ENCODE assay signal across 14 cellular contexts in genomic region chr6:43394982-43395381, GRCh38. TPM values are rescaled to one million over a fixed set of nuclear protein-coding genes. Genes with fewer than 3 reads are reported as not detected.
DNase-seq lines count a peak whose midpoint lies in the region; ATAC-seq and TF ChIP-seq lines count a peak whose summit lies in the region.
"Had no signal": no experiment of that assay in that cellular context is flagged by ENCODE, and none has a peak within 500 bp of the region (broad histone marks: within the 10 kb centered on the region; RNA-seq: fewer than 3 reads in every experiment).

No MANE protein-coding gene starts in this region.

- H3K9ac ChIP-seq in endodermal cell (ENCODE audit: extremely low read depth, low read length, poor library complexity, severe bottlenecking), result no peak overlapping the region
- H3K9ac ChIP-seq: BLaER1 treated with 17β-estradiol and CSF1 and Interleukin-3, amounts not matched to agents 10 nM and 100 nM had no signal

- H3K4me1 ChIP-seq in CD4-positive, alpha-beta memory T cell (ENCODE audit: insufficient read depth, low read length), result peaks cover 30% of the 10 kb centered on the region
- peaks cover 11% of the 10 kb centered on the region for H3K4me1 ChIP-seq in endodermal cell (ENCODE audit: control insufficient read depth, insufficient read depth, low read length)

- TF ChIP-seq CTCF in activated B cell treated with CpG ODN at 0.5 μM for 24 hours (IDR thresholded peaks at IDR 0.05) (no peak), endodermal cell (conservative IDR thresholded peaks at IDR 0.05) (no peak), CD14-positive monocyte (IDR thresholded peaks at IDR 0.05) (no peak)

- peaks cover 25% of the 10 kb centered on the region for H3K27me3 Mint-ChIP-seq in activated naive CD8-positive, alpha-beta T cell treated with anti-CD3 and anti-CD28 coated beads, Interleukin-2, amount 50 U/mL, for 24 hours
- H3K27me3 Mint-ChIP-seq in activated naive CD8-positive, alpha-beta T cell treated with anti-CD3 and anti-CD28 coated beads for 36 hours, result peaks cover 25% of the 10 kb centered on the region
- H3K27me3 Mint-ChIP-seq in CD4-positive, alpha-beta memory T cell, result peaks cover 0 to 7% of the 10 kb centered on the region in 2 donors
- H3K27me3 Mint-ChIP-seq in activated B cell treated with CpG ODN at 0.5 μM for 24 hours, result peaks cover 18% of the 10 kb centered on the region
- H3K27me3 Mint-ChIP-seq in endodermal cell (ENCODE audit: insufficient read depth), result peaks cover 5% of the 10 kb centered on the region
- H3K27me3 Mint-ChIP-seq in CD14-positive monocyte (ENCODE audit: low read depth in 3 of 3), result peaks cover 31 to 53% (median 45%) of the 10 kb centered on the region in 3 donors
- H3K27me3 Mint-ChIP-seq: CD4-positive, alpha-beta T cell had no signal

- intact Hi-C loops in CD4-positive, alpha-beta memory T cell (cut with micrococcal nuclease), result no loop called here
- intact Hi-C loops in activated B cell treated with CpG ODN at 0.5 μM for 24 hours (cut with micrococcal nuclease), result no loop called here
- intact Hi-C loops in CD14-positive monocyte (cut with micrococcal nuclease), result loop anchor here (5.0 to 10.0 kb wide), 3 partner anchors 33 to 133 kb away; no protein-coding TSS in a partner anchor

- no peak overlapping the region for H3K27ac ChIP-seq in CD4-positive, alpha-beta memory T cell (ENCODE audit: low read depth, low read length)
- H3K27ac ChIP-seq in endodermal cell (ENCODE audit: low read depth, low read length), result peak overlapping the region; percentile 44
- H3K27ac ChIP-seq: BLaER1 treated with 17β-estradiol and CSF1 and Interleukin-3, amounts not matched to agents 10 nM and 100 nM had no signal

- no peaks in the 10 kb centered on the region for H3K36me3 Mint-ChIP-seq in activated naive CD8-positive, alpha-beta T cell treated with anti-CD3 and anti-CD28 coated beads, Interleukin-2, amount 50 U/mL, for 24 hours (ENCODE audit: low read depth)
- H3K36me3 Mint-ChIP-seq in activated naive CD8-positive, alpha-beta T cell treated with anti-CD3 and anti-CD28 coated beads for 36 hours, result no peaks in the 10 kb centered on the region
- H3K36me3 Mint-ChIP-seq in CD4-positive, alpha-beta memory T cell, result no peaks in the 10 kb centered on the region
- no peaks in the 10 kb centered on the region for H3K36me3 Mint-ChIP-seq in activated B cell treated with CpG ODN at 0.5 μM for 24 hours (ENCODE audit: low read depth)
- H3K36me3 Mint-ChIP-seq in endodermal cell (ENCODE audit: low read depth), result no peaks in the 10 kb centered on the region
- peaks cover 0 to 5% of the 10 kb centered on the region in 2 donors for H3K36me3 Mint-ChIP-seq in CD14-positive monocyte

- H3K4me1 Mint-ChIP-seq in activated naive CD8-positive, alpha-beta T cell treated with anti-CD3 and anti-CD28 coated beads, Interleukin-2, amount 50 U/mL, for 24 hours, result peaks cover 36% of the 10 kb centered on the region
- peaks cover 22% of the 10 kb centered on the region for H3K4me1 Mint-ChIP-seq in activated naive CD8-positive, alpha-beta T cell treated with anti-CD3 and anti-CD28 coated beads for 36 hours
- H3K4me1 Mint-ChIP-seq in CD4-positive, alpha-beta memory T cell, result peaks cover 24 to 48% (median 31%) of the 10 kb centered on the region in 4 donors
- peaks cover 57% of the 10 kb centered on the region for H3K4me1 Mint-ChIP-seq in activated B cell treated with CpG ODN at 0.5 μM for 24 hours
- peaks cover 20% of the 10 kb centered on the region for H3K4me1 Mint-ChIP-seq in endodermal cell
- H3K4me1 Mint-ChIP-seq in CD14-positive monocyte, result peaks cover 36% of the 10 kb centered on the region

- H3K36me3 ChIP-seq in CD4-positive, alpha-beta memory T cell (ENCODE audit: insufficient read depth, low read length), result no peaks in the 10 kb centered on the region
- H3K36me3 ChIP-seq in endodermal cell (ENCODE audit: control insufficient read depth, insufficient read depth, low read length), result no peaks in the 10 kb centered on the region
- H3K36me3 ChIP-seq: BLaER1 treated with 17β-estradiol and CSF1 and Interleukin-3, amounts not matched to agents 10 nM and 100 nM had no signal

- H3K4me3 ChIP-seq in CD4-positive, alpha-beta memory T cell (ENCODE audit: low read length in 2 of 2), result no peak overlapping the region
- no peak overlapping the region for H3K4me3 ChIP-seq in endodermal cell (ENCODE audit: low read length)
- H3K4me3 ChIP-seq: BLaER1 treated with 17β-estradiol and CSF1 and Interleukin-3, amounts not matched to agents 10 nM and 100 nM had no signal

- POLR2A ChIA-PET in CD4-positive, alpha-beta memory T cell (lab: Charles Lee; ENCODE audit: partially characterized antibody), result interaction anchor here (0.7 to 1.1 kb wide), 2 partner anchors 25 to 114 kb away, joined by 4 read pairs; partner anchors contain the start of gene ZNF318
- POLR2A ChIA-PET in activated B cell treated with CpG ODN at 0.5 μM for 24 hours (lab: Charles Lee), result interaction anchor here (0.6 to 2.7 kb wide), 6 partner anchors 8 to 41 kb away, joined by 3 to 18 read pairs (median 6); partner anchors contain the start of gene ZNF318

- ATAC-seq in activated naive CD8-positive, alpha-beta T cell treated with anti-CD3 and anti-CD28 coated beads, Interleukin-2, amount 50 U/mL, for 24 hours, result no peak
- no peak for ATAC-seq in activated B cell treated with CpG ODN at 0.5 μM for 24 hours (ENCODE audit: low read depth)

- CTCF ChIA-PET in CD4-positive, alpha-beta memory T cell (lab: Charles Lee; ENCODE audit: partially characterized antibody), result interaction anchor here (0.7 to 5.7 kb wide), 6 partner anchors 12 to 227 kb away, joined by 3 to 49 read pairs (median 4); partner anchors contain the start of gene CRIP3
- CTCF ChIA-PET in activated B cell treated with CpG ODN at 0.5 μM for 24 hours (lab: Charles Lee), result interaction anchor here (1.5 to 1.8 kb wide), 2 partner anchors 87 to 132 kb away, joined by 4 to 7 read pairs; partner anchors contain the start of gene CRIP3

- DNase-seq in activated naive CD8-positive, alpha-beta T cell treated with anti-CD3 and anti-CD28 coated beads, Interleukin-2, amount 50 U/mL, for 24 hours, result no peak
- no peak for DNase-seq in activated naive CD8-positive, alpha-beta T cell treated with anti-CD3 and anti-CD28 coated beads for 36 hours
- DNase-seq in CD4-positive, alpha-beta memory T cell, result no peak
- DNase-seq in activated B cell treated with CpG ODN at 0.5 μM for 24 hours (no peak), endodermal cell (no peak), CD14-positive monocyte (ENCODE audit: low spot score) (no peak), NCI-H1048 (lab: John Stamatoyannopoulos, UW) (no peak)
- no peak for DNase-seq in activated effector memory CD4-positive, alpha-beta T cell treated with anti-CD3 and anti-CD28 coated beads, Interleukin-2, amount 50 U/mL, for 16 hours
- DNase-seq: Calu3; CD4-positive, alpha-beta T cell; DMS79 treated with DMSO at 0.1 percent for 48 hours; EL; H9 had no signal

- no peaks in the 10 kb centered on the region for H3K27me3 ChIP-seq in CD4-positive, alpha-beta memory T cell (ENCODE audit: insufficient read depth, low read length)
- H3K27me3 ChIP-seq in endodermal cell (ENCODE audit: control insufficient read depth, insufficient read depth, low read length, poor library complexity, severe bottlenecking), result no peaks in the 10 kb centered on the region

- peak overlapping the region; percentile 32 for H3K27ac Mint-ChIP-seq in activated naive CD8-positive, alpha-beta T cell treated with anti-CD3 and anti-CD28 coated beads, Interleukin-2, amount 50 U/mL, for 24 hours
- no peak overlapping the region for H3K27ac Mint-ChIP-seq in activated naive CD8-positive, alpha-beta T cell treated with anti-CD3 and anti-CD28 coated beads for 36 hours
- H3K27ac Mint-ChIP-seq in CD4-positive, alpha-beta memory T cell, result peak overlapping the region in 4 of 7 donors; percentile 12 to 73 (median 23)
- peak overlapping the region; percentile 41 for H3K27ac Mint-ChIP-seq in activated B cell treated with CpG ODN at 0.5 μM for 24 hours
- H3K27ac Mint-ChIP-seq in endodermal cell, result no peak overlapping the region
- H3K27ac Mint-ChIP-seq in CD14-positive monocyte, result peak overlapping the region in 1 of 7 donors; percentile 42
- H3K27ac Mint-ChIP-seq: CD4-positive, alpha-beta T cell had no signal

- no peaks in the 10 kb centered on the region for H3K9me3 Mint-ChIP-seq in activated naive CD8-positive, alpha-beta T cell treated with anti-CD3 and anti-CD28 coated beads, Interleukin-2, amount 50 U/mL, for 24 hours
- no peaks in the 10 kb centered on the region for H3K9me3 Mint-ChIP-seq in activated naive CD8-positive, alpha-beta T cell treated with anti-CD3 and anti-CD28 coated beads for 36 hours
- no peaks in the 10 kb centered on the region for H3K9me3 Mint-ChIP-seq in CD4-positive, alpha-beta memory T cell
- no peaks in the 10 kb centered on the region for H3K9me3 Mint-ChIP-seq in activated B cell treated with CpG ODN at 0.5 μM for 24 hours
- no peaks in the 10 kb centered on the region for H3K9me3 Mint-ChIP-seq in endodermal cell
- H3K9me3 Mint-ChIP-seq in CD14-positive monocyte, result no peaks in the 10 kb centered on the region
- H3K9me3 Mint-ChIP-seq: CD4-positive, alpha-beta T cell; H9 had no signal

- H3K4me3 Mint-ChIP-seq in activated naive CD8-positive, alpha-beta T cell treated with anti-CD3 and anti-CD28 coated beads, Interleukin-2, amount 50 U/mL, for 24 hours, result no peak overlapping the region
- H3K4me3 Mint-ChIP-seq in activated naive CD8-positive, alpha-beta T cell treated with anti-CD3 and anti-CD28 coated beads for 36 hours, result no peak overlapping the region
- peak overlapping the region in 1 of 8 donors; percentile 11 for H3K4me3 Mint-ChIP-seq in CD4-positive, alpha-beta memory T cell
- H3K4me3 Mint-ChIP-seq in activated B cell treated with CpG ODN at 0.5 μM for 24 hours, result no peak overlapping the region
- no peak overlapping the region for H3K4me3 Mint-ChIP-seq in endodermal cell
- no peak overlapping the region for H3K4me3 Mint-ChIP-seq in CD14-positive monocyte
- H3K4me3 Mint-ChIP-seq: CD4-positive, alpha-beta T cell; H9 had no signal

- WGBS in endodermal cell (ENCODE audit: insufficient coverage in 1 of 2, insufficient read length in 1 of 2), 2 experiments, result 93 to 100% methylated on average over 2 to 4 of the region's 4 CpGs

- H3K9me3 ChIP-seq in CD4-positive, alpha-beta memory T cell (ENCODE audit: control insufficient read depth in 1 of 2, low read length in 2 of 2), result no peaks in the 10 kb centered on the region
- no peaks in the 10 kb centered on the region for H3K9me3 ChIP-seq in endodermal cell (ENCODE audit: control insufficient read depth, low read length)
- H3K9me3 ChIP-seq: BLaER1 treated with 17β-estradiol and CSF1 and Interleukin-3, amounts not matched to agents 10 nM and 100 nM had no signal

RNA-seq across cellular contexts. Expression of gene ZNF318, which starts 25.5 kb away (rescaled TPM):
- total RNA-seq in activated naive CD8-positive, alpha-beta T cell treated with anti-CD3 and anti-CD28 coated beads for 36 hours, result 10 to 100 TPM in 1 of 2 experiments, 1 to 10 TPM in 1; 10.0 to 10.1 TPM
- 10 to 100 TPM; 30.6 to 32.2 TPM for total RNA-seq in CD4-positive, alpha-beta memory T cell
- 1 to 10 TPM; 1.3 to 6.9 TPM for polyA plus RNA-seq in CD4-positive, alpha-beta memory T cell
- total RNA-seq in activated B cell treated with CpG ODN at 0.5 μM for 24 hours (135 and 159 TPM in 2 replicates), endodermal cell (10 to 100 TPM; 21.3 to 26.4 TPM)
- polyA plus RNA-seq in endodermal cell (2013, experiment 1 of 2), result 19.0 TPM
- polyA plus RNA-seq in endodermal cell (2013, experiment 2 of 2), result 18.9 TPM
- 1 to 10 TPM; 3.2 to 3.6 TPM for polyA plus RNA-seq in CD14-positive monocyte

RNA-seq across cellular contexts. Expression of gene ABCC10, which starts 32.4 kb away (rescaled TPM):
- 10 to 100 TPM; 22.9 to 24.3 TPM for total RNA-seq in activated naive CD8-positive, alpha-beta T cell treated with anti-CD3 and anti-CD28 coated beads for 36 hours
- 10 to 100 TPM; 69.9 to 80.0 TPM for total RNA-seq in CD4-positive, alpha-beta memory T cell
- 10 to 100 TPM; 11.4 to 25.0 TPM for polyA plus RNA-seq in CD4-positive, alpha-beta memory T cell
- total RNA-seq in activated B cell treated with CpG ODN at 0.5 μM for 24 hours (59.5 and 74.6 TPM in 2 replicates), endodermal cell (10 to 100 TPM; 34.1 to 44.8 TPM)
- 26.7 TPM for polyA plus RNA-seq in endodermal cell (2013, experiment 1 of 2)
- 25.0 TPM for polyA plus RNA-seq in endodermal cell (2013, experiment 2 of 2)
- polyA plus RNA-seq in CD14-positive monocyte, result 10 to 100 TPM in 1 of 2 donors, 1 to 10 TPM in 1; 7.6 to 10.2 TPM

Comparison
In these comparisons a context has a peak if more than half of its experiments do, and no peak if none do; other contexts are left out.
1. H3K27ac Mint-ChIP-seq: peak in activated naive CD8-positive, alpha-beta T cell treated with anti-CD3 and anti-CD28 coated beads, Interleukin-2, amount 50 U/mL, for 24 hours (single experiment), CD4-positive, alpha-beta memory T cell (4 of 7) and activated B cell treated with CpG ODN at 0.5 μM for 24 hours (single experiment); none in activated naive CD8-positive, alpha-beta T cell treated with anti-CD3 and anti-CD28 coated beads for 36 hours (single experiment) and endodermal cell (single experiment).
2. intact Hi-C loops: an anchor here in CD14-positive monocyte (5.0 to 10.0 kb wide); none called in CD4-positive, alpha-beta memory T cell and activated B cell treated with CpG ODN at 0.5 μM for 24 hours.